Comparison of ENCODE assay signal across 10 cellular contexts in genomic region chr3:105923151-105923550, GRCh38.
"Had no signal": no experiment of that assay in that cellular context is flagged by ENCODE, and none has a peak within 500 bp of the region (broad histone marks: within the 10 kb centered on the region; RNA-seq: fewer than 3 reads in every experiment).

No MANE protein-coding gene starts in this region.

- H3K4me1 Mint-ChIP-seq: IgD-negative memory B cell had no signal

- H3K4me2 ChIP-seq: KMS-11 had no signal

- H3K27ac ChIP-seq: HL-60, KMS-11 had no signal

- DNase-seq: GOT3, H7, HFFc6, KBM-7 had no signal

- H3K27me3 Mint-ChIP-seq: IgD-negative memory B cell had no signal

- H3K9ac ChIP-seq: KMS-11 had no signal

- H3K9me3 ChIP-seq: HAP-1 had no signal

- H3K4me3 Mint-ChIP-seq: HFFc6, IgD-negative memory B cell had no signal

- ATAC-seq: HCT116, HepG2 had no signal

- H3K36me3 ChIP-seq: HAP-1 had no signal

- H3K4me3 ChIP-seq: HAP-1 had no signal

- H3K36me3 Mint-ChIP-seq: IgD-negative memory B cell had no signal

- H3K27ac Mint-ChIP-seq: HFFc6, IgD-negative memory B cell had no signal
